Comparison of ENCODE assay signal across 11 cellular contexts in the genomic region with DNA sequence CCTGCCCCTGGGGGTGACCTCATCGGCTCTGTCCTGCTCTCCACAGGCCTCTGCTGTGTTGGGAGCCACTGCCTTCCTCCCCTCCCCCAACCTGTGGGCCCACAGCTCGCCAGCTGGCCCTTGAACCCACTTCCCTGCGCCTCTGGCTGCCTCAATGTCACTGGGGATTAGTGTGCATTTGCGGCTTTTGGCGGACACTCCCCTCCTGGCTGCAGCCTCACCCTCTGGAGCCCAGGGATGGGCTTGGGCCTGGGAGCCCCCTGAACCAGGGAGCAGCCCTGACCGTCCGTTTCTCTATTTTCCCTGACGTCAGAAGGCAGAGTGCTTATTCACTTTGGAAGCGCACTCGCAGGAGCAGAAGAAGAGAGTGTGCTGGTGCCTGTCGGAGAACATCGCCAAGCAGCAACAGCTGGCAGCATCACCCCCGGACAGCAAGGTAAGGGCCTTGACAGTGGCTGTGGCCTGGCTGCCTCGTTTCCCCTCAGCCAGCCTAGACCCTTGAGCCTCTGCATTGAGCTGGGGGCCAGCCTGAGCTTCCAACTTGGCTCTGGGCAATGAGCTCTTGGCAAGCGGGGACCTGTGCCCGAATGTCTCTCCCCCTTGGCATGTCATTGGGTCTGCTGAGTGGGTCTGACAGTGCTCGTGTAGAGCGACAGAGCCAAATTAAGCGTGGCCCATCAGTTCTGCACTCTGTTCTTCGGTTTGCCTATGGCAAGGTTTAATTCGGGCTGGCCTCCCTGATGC.
DNase-seq lines count a peak whose midpoint lies in the region; ATAC-seq and TF ChIP-seq lines count a peak whose summit lies in the region.
"Had no signal": no experiment of that assay in that cellular context is flagged by ENCODE, and none has a peak within 500 bp of the region (broad histone marks: within the 10 kb centered on the region; RNA-seq: fewer than 3 reads in every experiment).

No MANE protein-coding gene starts in this region.

- peaks cover 33% of the 10 kb centered on the region for H3K4me1 Mint-ChIP-seq in glutamatergic neuron (ENCODE audit: low read depth, unreplicated experiment)

- CTCF ChIA-PET in SK-N-SH (lab: Yijun Ruan, JAX), result interaction anchor here (1.0 to 1.6 kb wide), 3 partner anchors 51 to 119 kb away, joined by 3 to 6 read pairs (median 3); no protein-coding TSS in a partner anchor

- TF ChIP-seq RAD21 in SK-N-SH (IDR thresholded peaks at IDR 0.05; ENCODE audit: low read length), result no peak

- H3K4me3 ChIP-seq in SK-N-SH (ENCODE audit: low read depth in 2 of 2, low read length in 1 of 2) (no peak overlapping the region), transverse colon (no peak overlapping the region)

- peaks cover 2% of the 10 kb centered on the region for H3K27me3 Mint-ChIP-seq in glutamatergic neuron (ENCODE audit: unreplicated experiment)

- no peak for TF ChIP-seq EP300 in SK-N-SH (IDR thresholded peaks at IDR 0.05; ENCODE audit: borderline replicate concordance in 1 of 2, low read depth in 1 of 2, low read length in 1 of 2)
- TF ChIP-seq EP300 in transverse colon (IDR thresholded peaks at IDR 0.05; ENCODE audit: low read depth), result no peak

- H3K36me3 Mint-ChIP-seq in glutamatergic neuron (ENCODE audit: unreplicated experiment), result peaks cover 4% of the 10 kb centered on the region

- WGBS in SK-N-SH (ENCODE audit: low lambda C conversion rate), result 91% methylated on average over 19 of the region's 21 CpGs
- WGBS in transverse colon (ENCODE audit: low coverage in 1 of 2), 2 donors, result 89% methylated on average over 21 of the region's 21 CpGs; no CpG with 5 or more reads in 1 of the 2 donors

- no peaks in the 10 kb centered on the region for H3K79me2 ChIP-seq in SK-N-SH (ENCODE audit: insufficient read depth)

- DNase-seq in SK-N-SH (peak; percentile 33), glutamatergic neuron (peak; percentile 79), myocyte (ENCODE audit: low read depth) (peak; percentile 94), transverse colon (no peak), GM10266 (ENCODE audit: extremely low spot score) (no peak), SKM-1 treated with dmso at 0.1 percent for 144 hours (lab: John Stamatoyannopoulos, UW; ENCODE audit: unreplicated experiment) (no peak)
- DNase-seq: NCI-H1092 treated with DMSO at 0.1 percent for 48 hours, SHP77 had no signal

- no peak for TF ChIP-seq POLR2A in transverse colon (IDR thresholded peaks at IDR 0.05)

- no peaks in the 10 kb centered on the region for H4K20me1 ChIP-seq in SK-N-SH (ENCODE audit: insufficient read depth)

- no peaks in the 10 kb centered on the region for H3F3A ChIP-seq in SK-N-SH (replicated peaks; ENCODE audit: insufficient read depth)

- peak overlapping the region; percentile 59 for H3K4me3 Mint-ChIP-seq in glutamatergic neuron (ENCODE audit: unreplicated experiment)

- no peak for TF ChIP-seq CTCF in SK-N-SH (IDR thresholded peaks at IDR 0.05)
- no peak for TF ChIP-seq CTCF in glutamatergic neuron (IDR thresholded peaks at IDR 0.05; ENCODE audit: partially characterized antibody, unreplicated experiment)
- no peak for TF ChIP-seq CTCF in transverse colon (IDR thresholded peaks at IDR 0.05)
- TF ChIP-seq CTCF in GM10266 (IDR thresholded peaks at IDR 0.05; ENCODE audit: control insufficient read depth, insufficient read depth, low read depth, missing control alignments), result no peak

- H3K4me1 ChIP-seq in SK-N-SH (ENCODE audit: control insufficient read depth in 1 of 2, insufficient read depth in 2 of 2, low read depth in 1 of 2, low read length in 1 of 2), result peaks cover 0 to 36% of the 10 kb centered on the region in 2 experiments; a peak in 1 of 4 replicates
- H3K4me1 ChIP-seq in transverse colon, result peaks cover 0 to 11% (median 0%) of the 10 kb centered on the region in 4 donors

- H3K36me3 ChIP-seq in SK-N-SH (replicated peaks in 1 of 2; ENCODE audit: control insufficient read depth in 1 of 2, insufficient read depth in 2 of 2, low read length in 1 of 2) (no peaks in the 10 kb centered on the region), transverse colon (peaks cover 0 to 8% (median 0%) of the 10 kb centered on the region in 4 donors)

- peak overlapping the region; percentile 85 for H3K27ac Mint-ChIP-seq in glutamatergic neuron (ENCODE audit: unreplicated experiment)

- H3K9me2 ChIP-seq in SK-N-SH, result no peaks in the 10 kb centered on the region

- POLR2A ChIA-PET in SK-N-SH (lab: Yijun Ruan, JAX), result interaction anchor here (1.1 kb wide), 1 partner anchor 126 kb away, joined by 5 read pairs; the partner anchor contains the start of genes C9orf43 and POLE3

- H3K27me3 ChIP-seq in SK-N-SH (ENCODE audit: insufficient read depth) (no peaks in the 10 kb centered on the region), transverse colon (no peaks in the 10 kb centered on the region)

- no peak overlapping the region for H3K9ac ChIP-seq in SK-N-SH

- H2AFZ ChIP-seq in SK-N-SH (ENCODE audit: low read depth), result no peak overlapping the region

- ATAC-seq in SK-N-SH treated with all-trans-retinoic acid at 6 μM for 48 hours, result no peak
- no peak for ATAC-seq in HG02571 (IDR thresholded peaks at IDR 0.05; ENCODE audit: unreplicated experiment)

- H3K27ac ChIP-seq in SK-N-SH (ENCODE audit: low read depth in 2 of 2, low read length in 1 of 2) (peak overlapping the region in 1 of 2 experiments; percentile 44; a peak in 1 of 4 replicates), transverse colon (peak overlapping the region in 3 of 4 donors; percentile 7 to 34 (median 8))
- H3K27ac ChIP-seq: epithelial cell of prostate had no signal

- in situ Hi-C loops in transverse colon (cut with MboI; ENCODE audit: low pct_ligation_motif_present in 1 of 4, low pct_unique_long_range_greater_than_20kb in 1 of 4, low sequenced_read_pairs in 3 of 4), result no loop called here

- peaks cover 6% of the 10 kb centered on the region for H3K9me3 Mint-ChIP-seq in glutamatergic neuron (ENCODE audit: unreplicated experiment)

- no peak overlapping the region for H3K4me2 ChIP-seq in SK-N-SH

- no peaks in the 10 kb centered on the region for H3K9me3 ChIP-seq in SK-N-SH
- no peaks in the 10 kb centered on the region for H3K9me3 ChIP-seq in transverse colon

- intact Hi-C loops in transverse colon (cut with DNase I; ENCODE audit: low total_unique reads), result no loop called here

TF ChIP-seq in SK-N-SH, 30 proteins besides CTCF, POLR2A, EP300 and RAD21 (continues in another document):
- TF ChIP-seq MAX (IDR thresholded peaks at IDR 0.05; ENCODE audit: low read depth), result no peak
- TF ChIP-seq REST (IDR thresholded peaks at IDR 0.05; ENCODE audit: low read depth, low read length), result no peak

TF ChIP-seq in SK-N-SH treated with all-trans-retinoic acid at 6 μM for 48 hours, 23 proteins besides CTCF, POLR2A, EP300 and RAD21:
- TF ChIP-seq ZNF70 (CRISPR knock-in tag; IDR thresholded peaks at IDR 0.05), result no peak
- TF ChIP-seq ZNF8 (CRISPR knock-in tag; IDR thresholded peaks at IDR 0.05), result no peak
- no peak for TF ChIP-seq TOX (CRISPR knock-in tag; IDR thresholded peaks at IDR 0.05; ENCODE audit: borderline replicate concordance)
- TF ChIP-seq ZC3H10 (CRISPR knock-in tag; IDR thresholded peaks at IDR 0.05), result no peak
- TF ChIP-seq ZFP3 (CRISPR knock-in tag; IDR thresholded peaks at IDR 0.05), result no peak
- TF ChIP-seq GLIS3 (CRISPR knock-in tag; IDR thresholded peaks at IDR 0.05), result no peak
- no peak for TF ChIP-seq ARNTL (CRISPR knock-in tag; IDR thresholded peaks at IDR 0.05; ENCODE audit: borderline replicate concordance, low read depth)
- TF ChIP-seq, protein P1, sequence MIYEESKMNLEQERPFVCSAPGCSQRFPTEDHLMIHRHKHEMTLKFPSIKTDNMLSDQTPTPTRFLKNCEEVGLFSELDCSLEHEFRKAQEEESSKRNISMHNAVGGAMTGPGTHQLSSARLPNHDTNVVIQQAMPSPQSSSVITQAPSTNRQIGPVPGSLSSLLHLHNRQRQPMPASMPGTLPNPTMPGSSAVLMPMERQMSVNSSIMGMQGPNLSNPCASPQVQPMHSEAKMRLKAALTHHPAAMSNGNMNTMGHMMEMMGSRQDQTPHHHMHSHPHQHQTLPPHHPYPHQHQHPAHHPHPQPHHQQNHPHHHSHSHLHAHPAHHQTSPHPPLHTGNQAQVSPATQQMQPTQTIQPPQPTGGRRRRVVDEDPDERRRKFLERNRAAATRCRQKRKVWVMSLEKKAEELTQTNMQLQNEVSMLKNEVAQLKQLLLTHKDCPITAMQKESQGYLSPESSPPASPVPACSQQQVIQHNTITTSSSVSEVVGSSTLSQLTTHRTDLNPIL (CRISPR knock-in tag; IDR thresholded peaks at IDR 0.05; ENCODE audit: low read depth), result no peak
- TF ChIP-seq, protein P2, sequence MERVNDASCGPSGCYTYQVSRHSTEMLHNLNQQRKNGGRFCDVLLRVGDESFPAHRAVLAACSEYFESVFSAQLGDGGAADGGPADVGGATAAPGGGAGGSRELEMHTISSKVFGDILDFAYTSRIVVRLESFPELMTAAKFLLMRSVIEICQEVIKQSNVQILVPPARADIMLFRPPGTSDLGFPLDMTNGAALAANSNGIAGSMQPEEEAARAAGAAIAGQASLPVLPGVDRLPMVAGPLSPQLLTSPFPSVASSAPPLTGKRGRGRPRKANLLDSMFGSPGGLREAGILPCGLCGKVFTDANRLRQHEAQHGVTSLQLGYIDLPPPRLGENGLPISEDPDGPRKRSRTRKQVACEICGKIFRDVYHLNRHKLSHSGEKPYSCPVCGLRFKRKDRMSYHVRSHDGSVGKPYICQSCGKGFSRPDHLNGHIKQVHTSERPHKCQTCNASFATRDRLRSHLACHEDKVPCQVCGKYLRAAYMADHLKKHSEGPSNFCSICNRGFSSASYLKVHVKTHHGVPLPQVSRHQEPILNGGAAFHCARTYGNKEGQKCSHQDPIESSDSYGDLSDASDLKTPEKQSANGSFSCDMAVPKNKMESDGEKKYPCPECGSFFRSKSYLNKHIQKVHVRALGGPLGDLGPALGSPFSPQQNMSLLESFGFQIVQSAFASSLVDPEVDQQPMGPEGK (CRISPR knock-in tag; IDR thresholded peaks at IDR 0.05; ENCODE audit: borderline replicate concordance), result no peak
- TF ChIP-seq ZNF565 (CRISPR knock-in tag; conservative IDR thresholded peaks at IDR 0.05; ENCODE audit: low read depth), result no peak
- no peak for TF ChIP-seq ZFP30 (CRISPR knock-in tag; IDR thresholded peaks at IDR 0.05)
- TF ChIP-seq CSDC2 (CRISPR knock-in tag; IDR thresholded peaks at IDR 0.05), result no peak
- TF ChIP-seq BACH2 (CRISPR knock-in tag; IDR thresholded peaks at IDR 0.05; ENCODE audit: borderline replicate concordance), result no peak
- no peak for TF ChIP-seq RARB (CRISPR knock-in tag; IDR thresholded peaks at IDR 0.05)
- no peak for TF ChIP-seq ESRRG (CRISPR knock-in tag; IDR thresholded peaks at IDR 0.05)
- no peak for TF ChIP-seq TCF4 (CRISPR knock-in tag; IDR thresholded peaks at IDR 0.05; ENCODE audit: borderline replicate concordance)

Comparison
In these comparisons a context has a peak if more than half of its experiments do, and no peak if none do; other contexts are left out.
1. DNase-seq: peak in SK-N-SH (single experiment), glutamatergic neuron (single experiment) and myocyte (single experiment); none in transverse colon (single experiment), GM10266 (single experiment) and SKM-1 treated with dmso at 0.1 percent for 144 hours (single experiment).